ENCODE assay signal across 1 cellular context in the genomic region with DNA sequence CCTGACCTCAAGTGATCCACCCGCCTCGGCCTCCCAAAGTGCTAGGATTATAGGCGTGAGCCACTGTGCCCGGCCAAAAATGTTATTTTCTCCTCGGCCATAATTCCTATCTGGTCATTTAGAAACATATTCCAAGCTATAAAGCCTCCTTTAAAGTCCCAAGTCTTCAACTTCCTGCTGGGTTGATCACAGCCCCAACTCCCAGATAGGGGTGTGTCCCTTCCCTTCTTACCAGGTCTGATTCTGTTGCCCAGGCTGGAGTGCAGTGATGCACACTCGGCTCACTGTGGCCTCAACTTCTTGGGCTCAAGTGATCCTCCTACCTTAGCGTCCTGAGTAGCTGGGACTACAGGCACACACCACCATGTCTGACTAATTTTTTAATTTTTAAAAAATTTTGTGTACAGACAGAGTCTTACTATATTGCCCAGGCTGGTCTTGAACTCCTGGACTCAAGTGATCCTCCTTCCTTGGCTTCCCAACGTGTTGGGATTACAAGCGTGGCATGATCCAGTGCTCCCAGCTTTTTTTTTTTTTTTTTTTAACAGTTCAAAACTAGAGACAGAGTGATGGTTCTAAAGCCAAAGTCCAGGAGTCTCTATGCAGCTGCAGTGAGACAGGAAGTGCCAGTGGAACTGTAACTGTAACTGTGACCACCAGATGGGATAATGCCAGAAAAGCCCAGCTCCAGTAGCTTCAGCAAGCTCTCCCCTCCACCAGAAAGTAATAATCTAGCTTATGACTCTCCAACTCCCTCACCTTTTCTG.
TF ChIP-seq lines count a peak whose summit lies in the region.

No MANE protein-coding gene starts in this region.

TF ChIP-seq in WTC11, 78 proteins besides CTCF, POLR2A, EP300 and RAD21 (continued from another document):
- no peak for TF ChIP-seq ZNF281 (CRISPR knock-in tag; IDR thresholded peaks at IDR 0.05)
- TF ChIP-seq ZNF317 (CRISPR knock-in tag; IDR thresholded peaks at IDR 0.05; ENCODE audit: borderline replicate concordance, low read depth): no peak
- no peak for TF ChIP-seq IRF2 (CRISPR knock-in tag; IDR thresholded peaks at IDR 0.05; ENCODE audit: borderline replicate concordance, low read depth)
- TF ChIP-seq NR1H2 (CRISPR knock-in tag; IDR thresholded peaks at IDR 0.05): no peak
- TF ChIP-seq GABPB1 (CRISPR knock-in tag; IDR thresholded peaks at IDR 0.05): no peak
TF ChIP-seq in WTC11: peak in this region for 0.
